ENCODE assay signal across 1 cellular context in the genomic region with DNA sequence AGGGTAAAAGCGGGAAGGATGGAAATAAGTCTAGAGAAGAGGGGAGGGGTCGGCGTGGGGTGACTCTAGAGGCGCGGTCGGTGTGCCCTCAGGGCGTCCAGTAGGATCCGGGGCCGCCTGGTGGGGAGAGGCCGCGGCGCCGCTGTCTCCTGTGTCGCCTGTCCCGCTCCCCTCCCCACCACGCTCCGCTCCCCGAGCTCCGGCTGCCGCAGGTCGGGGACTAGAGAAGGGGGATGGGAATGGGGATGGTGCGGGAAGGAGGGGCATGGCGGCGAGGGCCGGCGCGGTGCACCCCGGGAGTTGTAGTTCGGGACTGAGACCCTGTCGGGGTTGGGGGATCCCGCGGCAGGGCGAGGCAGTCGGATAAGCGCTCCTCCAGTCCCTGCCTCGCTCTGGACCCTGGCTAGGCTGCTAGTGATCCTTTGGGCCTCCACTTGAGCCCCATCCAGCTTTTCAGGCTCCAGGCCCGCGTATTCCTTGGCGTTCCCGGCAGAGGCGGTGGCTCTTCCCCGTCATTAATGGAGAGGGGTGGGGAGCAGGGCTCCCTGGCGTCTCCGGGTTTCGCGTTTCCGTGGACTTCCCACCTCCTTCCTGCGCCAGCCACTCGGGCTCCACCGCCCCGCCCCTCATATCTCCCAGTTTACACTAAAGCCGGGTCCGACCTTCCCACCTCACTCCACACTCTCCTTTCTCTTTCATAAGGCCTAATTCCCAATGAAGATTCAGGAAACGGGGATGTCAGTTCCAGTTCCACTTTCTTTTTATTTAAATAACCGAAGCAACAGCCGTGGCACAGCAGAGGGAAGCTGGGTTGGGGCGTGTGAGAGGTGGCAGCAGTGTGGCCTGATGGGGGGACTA.
TF ChIP-seq lines count a peak whose summit lies in the region.

Gene ENTREP3, minus strand, starts transcription at position 241 of the 858 bp plus-strand sequence. CDS start 606 bp downstream, outside the sequence.

TF ChIP-seq in HepG2, 621 proteins besides CTCF, POLR2A, EP300 and RAD21 (continued from another document and continues in another):
- TF ChIP-seq ZNF12 (CRISPR knock-in tag; IDR thresholded peaks at IDR 0.05) (peak; percentile 50; the same call in 1 of the 2 replicates), SMAD9 (CRISPR knock-in tag; IDR thresholded peaks at IDR 0.05) (no peak), ZNF629 (CRISPR knock-in tag; conservative IDR thresholded peaks at IDR 0.05) (no peak), ZNF609 (CRISPR knock-in tag; IDR thresholded peaks at IDR 0.05; ENCODE audit: borderline replicate concordance) (no peak), ZNF839 (CRISPR knock-in tag; IDR thresholded peaks at IDR 0.05; ENCODE audit: borderline replicate concordance) (no peak), RCOR2 (CRISPR knock-in tag; IDR thresholded peaks at IDR 0.05) (no peak), ZNF232 (CRISPR knock-in tag; IDR thresholded peaks at IDR 0.05; ENCODE audit: borderline replicate concordance) (peak; percentile 63; the same call in 1 of the 2 replicates), SRY (CRISPR knock-in tag; IDR thresholded peaks at IDR 0.05) (no peak), DNMT1 (CRISPR knock-in tag; IDR thresholded peaks at IDR 0.05) (no peak), SKI (IDR thresholded peaks at IDR 0.05; ENCODE audit: partially characterized antibody) (no peak), GMEB1 (CRISPR knock-in tag; IDR thresholded peaks at IDR 0.05; ENCODE audit: borderline replicate concordance) (peak; percentile 79), U2AF1 (optimal IDR thresholded peaks at IDR 0.05; ENCODE audit: low read depth, low read length) (no peak), SALL2 (CRISPR knock-in tag; IDR thresholded peaks at IDR 0.05) (peak; percentile 92), PAF1 (CRISPR knock-in tag; IDR thresholded peaks at IDR 0.05) (no peak), ZNF432 (CRISPR knock-in tag; IDR thresholded peaks at IDR 0.05; ENCODE audit: borderline replicate concordance) (no peak), ZC3H4 (CRISPR knock-in tag; IDR thresholded peaks at IDR 0.05; ENCODE audit: borderline replicate concordance) (no peak), SRSF4 (IDR thresholded peaks at IDR 0.05; ENCODE audit: low read depth, low read length, poor library complexity, severe bottlenecking) (no peak), ETS1 (CRISPR knock-in tag; IDR thresholded peaks at IDR 0.05) (no peak), ZNF598 (CRISPR knock-in tag; IDR thresholded peaks at IDR 0.05; ENCODE audit: borderline replicate concordance) (no peak), ZFP41 (CRISPR knock-in tag; IDR thresholded peaks at IDR 0.05; ENCODE audit: borderline replicate concordance) (no peak), MAZ (IDR thresholded peaks at IDR 0.05; ENCODE audit: borderline replicate concordance, low read depth, low read length) (peak; percentile 47; the same call in 1 of the 2 replicates), MAZ (CRISPR knock-in tag; IDR thresholded peaks at IDR 0.05; ENCODE audit: low read depth) (peak; percentile 57; the same call in 1 of the 2 replicates), ZGPAT (CRISPR knock-in tag; IDR thresholded peaks at IDR 0.05) (peak; percentile 67; the same call in 1 of the 2 replicates), FOXK1 (CRISPR knock-in tag; IDR thresholded peaks at IDR 0.05; ENCODE audit: borderline replicate concordance, low read depth) (no peak; the same call in 1 of the 2 replicates), JARID2 (CRISPR knock-in tag; IDR thresholded peaks at IDR 0.05; ENCODE audit: insufficient replicate concordance) (no peak), ZNF430 (CRISPR knock-in tag; IDR thresholded peaks at IDR 0.05) (no peak; the same call in 1 of the 2 replicates)
- TF ChIP-seq, protein P1, sequence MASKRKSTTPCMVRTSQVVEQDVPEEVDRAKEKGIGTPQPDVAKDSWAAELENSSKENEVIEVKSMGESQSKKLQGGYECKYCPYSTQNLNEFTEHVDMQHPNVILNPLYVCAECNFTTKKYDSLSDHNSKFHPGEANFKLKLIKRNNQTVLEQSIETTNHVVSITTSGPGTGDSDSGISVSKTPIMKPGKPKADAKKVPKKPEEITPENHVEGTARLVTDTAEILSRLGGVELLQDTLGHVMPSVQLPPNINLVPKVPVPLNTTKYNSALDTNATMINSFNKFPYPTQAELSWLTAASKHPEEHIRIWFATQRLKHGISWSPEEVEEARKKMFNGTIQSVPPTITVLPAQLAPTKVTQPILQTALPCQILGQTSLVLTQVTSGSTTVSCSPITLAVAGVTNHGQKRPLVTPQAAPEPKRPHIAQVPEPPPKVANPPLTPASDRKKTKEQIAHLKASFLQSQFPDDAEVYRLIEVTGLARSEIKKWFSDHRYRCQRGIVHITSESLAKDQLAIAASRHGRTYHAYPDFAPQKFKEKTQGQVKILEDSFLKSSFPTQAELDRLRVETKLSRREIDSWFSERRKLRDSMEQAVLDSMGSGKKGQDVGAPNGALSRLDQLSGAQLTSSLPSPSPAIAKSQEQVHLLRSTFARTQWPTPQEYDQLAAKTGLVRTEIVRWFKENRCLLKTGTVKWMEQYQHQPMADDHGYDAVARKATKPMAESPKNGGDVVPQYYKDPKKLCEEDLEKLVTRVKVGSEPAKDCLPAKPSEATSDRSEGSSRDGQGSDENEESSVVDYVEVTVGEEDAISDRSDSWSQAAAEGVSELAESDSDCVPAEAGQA (IDR thresholded peaks at IDR 0.05; ENCODE audit: low read depth): no peak
- TF ChIP-seq, protein P1 (CRISPR knock-in tag; IDR thresholded peaks at IDR 0.05; ENCODE audit: borderline replicate concordance): no peak
- TF ChIP-seq, protein P2, sequence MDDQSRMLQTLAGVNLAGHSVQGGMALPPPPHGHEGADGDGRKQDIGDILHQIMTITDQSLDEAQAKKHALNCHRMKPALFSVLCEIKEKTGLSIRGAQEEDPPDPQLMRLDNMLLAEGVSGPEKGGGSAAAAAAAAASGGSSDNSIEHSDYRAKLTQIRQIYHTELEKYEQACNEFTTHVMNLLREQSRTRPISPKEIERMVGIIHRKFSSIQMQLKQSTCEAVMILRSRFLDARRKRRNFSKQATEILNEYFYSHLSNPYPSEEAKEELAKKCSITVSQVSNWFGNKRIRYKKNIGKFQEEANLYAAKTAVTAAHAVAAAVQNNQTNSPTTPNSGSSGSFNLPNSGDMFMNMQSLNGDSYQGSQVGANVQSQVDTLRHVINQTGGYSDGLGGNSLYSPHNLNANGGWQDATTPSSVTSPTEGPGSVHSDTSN (CRISPR knock-in tag; IDR thresholded peaks at IDR 0.05; ENCODE audit: borderline replicate concordance): no peak
- TF ChIP-seq, protein P3, sequence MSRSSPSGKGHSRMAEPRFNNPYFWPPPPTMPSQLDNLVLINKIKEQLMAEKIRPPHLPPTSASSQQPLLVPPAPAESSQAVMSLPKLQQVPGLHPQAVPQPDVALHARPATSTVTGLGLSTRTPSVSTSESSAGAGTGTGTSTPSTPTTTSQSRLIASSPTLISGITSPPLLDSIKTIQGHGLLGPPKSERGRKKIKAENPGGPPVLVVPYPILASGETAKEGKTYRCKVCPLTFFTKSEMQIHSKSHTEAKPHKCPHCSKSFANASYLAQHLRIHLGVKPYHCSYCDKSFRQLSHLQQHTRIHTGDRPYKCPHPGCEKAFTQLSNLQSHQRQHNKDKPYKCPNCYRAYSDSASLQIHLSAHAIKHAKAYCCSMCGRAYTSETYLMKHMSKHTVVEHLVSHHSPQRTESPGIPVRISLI (CRISPR knock-in tag; IDR thresholded peaks at IDR 0.05; ENCODE audit: borderline replicate concordance): no peak
